In genomic region chr19:16127080-16127479, GRCh38 we compare ENCODE assay signal across 16 cellular contexts. TPM values are rescaled to one million over a fixed set of nuclear protein-coding genes. Genes with fewer than 3 reads are reported as not detected.
A peak's percentile ranks its signal among the peaks of the same experiment; 100 is the strongest.
DNase-seq lines count a peak whose midpoint lies in the region; ATAC-seq, FAIRE-seq and TF ChIP-seq lines count a peak whose summit lies in the region.
"Had no signal": no experiment of that assay in that cellular context is flagged by ENCODE, and none has a peak within 500 bp of the region (broad histone marks: within the 10 kb centered on the region; RNA-seq: fewer than 3 reads in every experiment).

No MANE protein-coding gene starts in this region.

- no peak for DNase-seq in HepG2 (ENCODE audit: low spot score)
- DNase-seq in right lobe of liver: no peak
- no peak for DNase-seq in stimulated activated naive B cell treated with anti-CD40 and anti-IgM and Interleukin-4, amounts not matched to agents 10 μg/mL and 1 μg/mL and 100 μg/mL, for 72 hours
- no peak for DNase-seq in GM19239 (ENCODE audit: insufficient read length, low spot score)
- DNase-seq: CD4-positive, alpha-beta memory T cell; DMS79 treated with DMSO at 0.1 percent for 48 hours; NCI-H1417 treated with DMSO at 0.1 percent for 48 hours; NCI-H2029 treated with DMSO at 0.1 percent for 48 hours; NCI-H510A; Right ventricle myocardium superior; SK-N-SH had no signal

- no peaks in the 10 kb centered on the region for H3K79me2 ChIP-seq in HepG2 (ENCODE audit: insufficient read depth, low read length)

- peaks cover 72 to 89% of the 10 kb centered on the region in 2 donors for H3K36me3 Mint-ChIP-seq in stimulated activated naive B cell treated with anti-CD40 and anti-IgM and Interleukin-4, amounts not matched to agents 10 μg/mL and 1 μg/mL and 100 μg/mL, for 72 hours

- H3K4me1 ChIP-seq in HepG2 (ENCODE audit: insufficient read depth, low read length): no peaks in the 10 kb centered on the region
- no peaks in the 10 kb centered on the region for H3K4me1 ChIP-seq in right lobe of liver
- H3K4me1 ChIP-seq: A549 had no signal

- WGBS in HepG2 (ENCODE audit: low lambda C conversion rate): 92% methylated on average over 10 of the region's 11 CpGs
- WGBS in right lobe of liver (ENCODE audit: insufficient coverage, low coverage, low lambda C conversion rate, missing lambda C conversion rate): 83% methylated on average over 8 of the region's 11 CpGs

- H3K9me3 ChIP-seq in HepG2 (ENCODE audit: low read length) (no peaks in the 10 kb centered on the region), right lobe of liver (no peaks in the 10 kb centered on the region)
- H3K9me3 ChIP-seq: A549, SK-N-SH had no signal

- POLR2A ChIA-PET in HepG2 (lab: Yijun Ruan, JAX): interaction anchor here (1.1 kb wide), 1 partner anchor 16 kb away, joined by 3 read pairs; the partner anchor contains the start of gene HSH2D

- no peak for TF ChIP-seq RAD21 in HepG2 (CRISPR knock-in tag; IDR thresholded peaks at IDR 0.05)

- H3K36me3 ChIP-seq in HepG2 (replicated peaks in 1 of 2; ENCODE audit: control insufficient read depth in 1 of 2, insufficient read depth in 2 of 2, low read length in 2 of 2): peaks cover 41 to 80% of the 10 kb centered on the region in 2 experiments; a peak in 4 of 5 replicates
- peaks cover 6 to 73% (median 41%) of the 10 kb centered on the region in 4 donors for H3K36me3 ChIP-seq in right lobe of liver

- H3K4me2 ChIP-seq in HepG2 (ENCODE audit: low read depth, low read length): no peak overlapping the region
- H3K4me2 ChIP-seq: A549, GM23338, SK-N-SH had no signal

- H3K27ac Mint-ChIP-seq in stimulated activated naive B cell treated with anti-CD40 and anti-IgM and Interleukin-4, amounts not matched to agents 10 μg/mL and 1 μg/mL and 100 μg/mL, for 72 hours: peak overlapping the region; percentile 67
- H3K27ac Mint-ChIP-seq: GM23338 had no signal

- no peak for TF ChIP-seq CTCF in HepG2 (CRISPR knock-in tag; IDR thresholded peaks at IDR 0.05)
- TF ChIP-seq CTCF in right lobe of liver (IDR thresholded peaks at IDR 0.05): no peak

- no peak overlapping the region for H2AFZ ChIP-seq in HepG2 (ENCODE audit: low read length)
- H2AFZ ChIP-seq: GM23338 had no signal

- no peaks in the 10 kb centered on the region for H3K27me3 Mint-ChIP-seq in stimulated activated naive B cell treated with anti-CD40 and anti-IgM and Interleukin-4, amounts not matched to agents 10 μg/mL and 1 μg/mL and 100 μg/mL, for 72 hours
- H3K27me3 Mint-ChIP-seq: CD4-positive, alpha-beta memory T cell had no signal

- intact Hi-C loops in HepG2 (cut with micrococcal nuclease; ENCODE audit: unreplicated experiment): no loop called here
- intact Hi-C loops in right lobe of liver (cut with DNase I): no loop called here

- H4K20me1 ChIP-seq in HepG2 (ENCODE audit: insufficient read depth, low read length): no peaks in the 10 kb centered on the region

- BruUV-seq in HepG2 (replicated peaks; lab: Mats Ljungman, UMichigan): no TSS peak

- peaks cover 32 to 58% of the 10 kb centered on the region in 2 donors for H3K4me1 Mint-ChIP-seq in stimulated activated naive B cell treated with anti-CD40 and anti-IgM and Interleukin-4, amounts not matched to agents 10 μg/mL and 1 μg/mL and 100 μg/mL, for 72 hours
- H3K4me1 Mint-ChIP-seq: GM23338 had no signal

- H3K27ac ChIP-seq in HepG2 (ENCODE audit: extremely low read length, insufficient read depth, low read length): no peak overlapping the region
- no peak overlapping the region for H3K27ac ChIP-seq in right lobe of liver
- H3K27ac ChIP-seq: A549 had no signal

- H3K4me3 ChIP-seq in HepG2 (replicated peaks in 1 of 3; ENCODE audit: insufficient read depth in 1 of 3, low read depth in 2 of 3, low read length in 3 of 3): no peak overlapping the region
- H3K4me3 ChIP-seq in right lobe of liver: no peak overlapping the region
- H3K4me3 ChIP-seq: A549, GM23338 had no signal

- no peak overlapping the region for H3K9ac ChIP-seq in HepG2 (ENCODE audit: insufficient read depth, low read depth, low read length)
- H3K9ac ChIP-seq: SK-N-SH had no signal

- ATAC-seq in HepG2: no peak
- no peak for ATAC-seq in right lobe of liver
- no peak for ATAC-seq in stimulated activated naive B cell treated with anti-CD40 and anti-IgM and Interleukin-4, amounts not matched to agents 10 μg/mL and 1 μg/mL and 100 μg/mL, for 72 hours (replicated peaks)
- ATAC-seq: A549, GM23338, Panc1 had no signal

- TF ChIP-seq EP300 in HepG2 (IDR thresholded peaks at IDR 0.05; ENCODE audit: low read depth in 2 of 2, low read length in 2 of 2): no peak
- TF ChIP-seq EP300 in HepG2 (CRISPR knock-in tag; IDR thresholded peaks at IDR 0.05; ENCODE audit: borderline replicate concordance): no peak

- no peak overlapping the region for H3K4me3 Mint-ChIP-seq in stimulated activated naive B cell treated with anti-CD40 and anti-IgM and Interleukin-4, amounts not matched to agents 10 μg/mL and 1 μg/mL and 100 μg/mL, for 72 hours
- H3K4me3 Mint-ChIP-seq: CD4-positive, alpha-beta memory T cell; GM23338 had no signal

- no peak for TF ChIP-seq POLR2A in HepG2 (IDR thresholded peaks at IDR 0.05; ENCODE audit: insufficient read depth in 1 of 2, low read depth in 2 of 2, low read length in 2 of 2)
- TF ChIP-seq POLR2A in right lobe of liver (IDR thresholded peaks at IDR 0.05): no peak

- H3K27me3 ChIP-seq in HepG2 (ENCODE audit: control insufficient read depth in 1 of 2, insufficient read depth in 2 of 2, low read length in 2 of 2) (no peaks in the 10 kb centered on the region), right lobe of liver (no peaks in the 10 kb centered on the region)

- FAIRE-seq in HepG2 (lab: Jason Lieb, UNC): no peak
- no peak for FAIRE-seq in GM19239 (lab: Jason Lieb, UNC)
- FAIRE-seq: A549, D721Med, G401.6 had no signal

- CTCF ChIA-PET in HepG2 (lab: Yijun Ruan, JAX; ENCODE audit: low intra/inter-chr PET ratio, low total read pairs): no interaction called here

- in situ Hi-C loops in HepG2 (cut with HindIII; ENCODE audit: extremely low pct_ligation_motif_present, low pct_unique_long_range_greater_than_20kb): no loop called here

- H3K9me3 Mint-ChIP-seq in stimulated activated naive B cell treated with anti-CD40 and anti-IgM and Interleukin-4, amounts not matched to agents 10 μg/mL and 1 μg/mL and 100 μg/mL, for 72 hours: peaks cover 10 to 11% of the 10 kb centered on the region in 2 donors
- H3K9me3 Mint-ChIP-seq: CD4-positive, alpha-beta memory T cell; GM23338 had no signal

RNA-seq across cellular contexts. Expression of gene RAB8A, which starts 15.4 kb away (rescaled TPM):
- total RNA-seq in HepG2 (2016; rRNA removed; fragmentation: Illumina TruSeq; extraction: Trizol) (44.8 and 45.0 TPM in 2 replicates), right lobe of liver (10 to 100 TPM; 59.5 to 88.4 (median 72.5) TPM)
- total RNA-seq in HepG2 (2016; cell fraction: cytosol; rRNA removed; fragmentation: Illumina TruSeq; extraction: Trizol; ENCODE audit: low read depth): 12.2 and 13.0 TPM in 2 replicates
- 42.2 and 46.8 TPM in 2 replicates for total RNA-seq in HepG2 (2016; cell fraction: insoluble cytoplasmic fraction; rRNA removed; fragmentation: Illumina TruSeq; extraction: Trizol)
- 26.3 and 29.3 TPM in 2 replicates for total RNA-seq in HepG2 (2016; cell fraction: membrane; rRNA removed; fragmentation: Illumina TruSeq; extraction: Trizol)
- 27.3 and 27.8 TPM in 2 replicates for total RNA-seq in HepG2 (2016; cell fraction: nucleus; rRNA removed; fragmentation: Illumina TruSeq; extraction: Trizol)
- 36.7 and 37.0 TPM in 2 replicates for polyA plus RNA-seq in HepG2 (2011; rRNA removed)
- polyA plus RNA-seq in HepG2 (2011; cell fraction: cytosol; rRNA removed): 37.0 and 45.8 TPM in 2 replicates
- polyA plus RNA-seq in HepG2 (2011; cell fraction: nucleus; rRNA removed): 18.8 and 19.5 TPM in 2 replicates
- polyA plus RNA-seq in HepG2 (2012): 25.7 and 50.6 TPM in 2 replicates
- 9.1 and 10.9 TPM in 2 replicates for polyA plus RNA-seq in HepG2 (2016; cell fraction: cytosol; fragmentation: Illumina TruSeq; extraction: Trizol; ENCODE audit: low read depth)
- 58.6 and 65.5 TPM in 2 replicates for polyA plus RNA-seq in HepG2 (2016; cell fraction: insoluble cytoplasmic fraction; fragmentation: Illumina TruSeq; extraction: Trizol; ENCODE audit: low read depth)
- 18.8 and 20.6 TPM in 2 replicates for polyA plus RNA-seq in HepG2 (2016; cell fraction: membrane; fragmentation: Illumina TruSeq; extraction: Trizol; ENCODE audit: low read depth)
- 51.5 and 63.5 TPM in 2 replicates for polyA plus RNA-seq in HepG2 (2016; cell fraction: nucleus; fragmentation: Illumina TruSeq; extraction: Trizol; ENCODE audit: insufficient read depth, low read depth)
- 59.4 and 156 TPM in 2 replicates for polyA minus RNA-seq in HepG2 (2011; rRNA and poly(A)+ RNA removed; ENCODE audit: low replicate concordance)
- 50.6 TPM in 2 replicates for polyA minus RNA-seq in HepG2 (2011; cell fraction: cytosol; rRNA and poly(A)+ RNA removed)
- 60.1 and 69.0 TPM in 2 replicates for polyA minus RNA-seq in HepG2 (2011; cell fraction: nucleus; rRNA and poly(A)+ RNA removed)

RNA-seq across cellular contexts. Expression of gene HSH2D, which starts 16.4 kb away (rescaled TPM):
- 0.53 and 0.69 TPM in 2 replicates for total RNA-seq in HepG2 (2016; rRNA removed; fragmentation: Illumina TruSeq; extraction: Trizol)
- 0.20 and 0.71 TPM in 2 replicates for total RNA-seq in HepG2 (2016; cell fraction: cytosol; rRNA removed; fragmentation: Illumina TruSeq; extraction: Trizol; ENCODE audit: low read depth)
- 0.68 and 0.91 TPM in 2 replicates for total RNA-seq in HepG2 (2016; cell fraction: insoluble cytoplasmic fraction; rRNA removed; fragmentation: Illumina TruSeq; extraction: Trizol)
- 0.45 and 0.53 TPM in 2 replicates for total RNA-seq in HepG2 (2016; cell fraction: membrane; rRNA removed; fragmentation: Illumina TruSeq; extraction: Trizol)
- 0.75 and 1.1 TPM in 2 replicates for total RNA-seq in HepG2 (2016; cell fraction: nucleus; rRNA removed; fragmentation: Illumina TruSeq; extraction: Trizol)
- polyA plus RNA-seq in HepG2 (2011; rRNA removed): 3.2 and 6.3 TPM in 2 replicates
- polyA plus RNA-seq in HepG2 (2011; cell fraction: cytosol; rRNA removed): 2.3 and 3.1 TPM in 2 replicates
- 7.6 and 12.6 TPM in 2 replicates for polyA plus RNA-seq in HepG2 (2011; cell fraction: nucleus; rRNA removed)
- polyA plus RNA-seq in HepG2 (2012): 3.5 and 3.7 TPM in 2 replicates
- polyA plus RNA-seq in HepG2 (2016; cell fraction: cytosol; fragmentation: Illumina TruSeq; extraction: Trizol; ENCODE audit: low read depth): 0.08 and 0.27 TPM in 2 replicates
- polyA plus RNA-seq in HepG2 (2016; cell fraction: insoluble cytoplasmic fraction; fragmentation: Illumina TruSeq; extraction: Trizol; ENCODE audit: low read depth): 0.67 and 0.85 TPM in 2 replicates
- polyA plus RNA-seq in HepG2 (2016; cell fraction: membrane; fragmentation: Illumina TruSeq; extraction: Trizol; ENCODE audit: low read depth): 0.26 and 0.30 TPM in 2 replicates
- polyA plus RNA-seq in HepG2 (2016; cell fraction: nucleus; fragmentation: Illumina TruSeq; extraction: Trizol; ENCODE audit: insufficient read depth, low read depth): 1.6 and 2.8 TPM in 2 replicates
- polyA minus RNA-seq in HepG2 (2011; rRNA and poly(A)+ RNA removed; ENCODE audit: low replicate concordance): 1.1 and 1.3 TPM in 2 replicates
- 0.70 and 1.5 TPM in 2 replicates for polyA minus RNA-seq in HepG2 (2011; cell fraction: cytosol; rRNA and poly(A)+ RNA removed)
- polyA minus RNA-seq in HepG2 (2011; cell fraction: nucleus; rRNA and poly(A)+ RNA removed): 2.4 and 4.8 TPM in 2 replicates
- total RNA-seq in right lobe of liver: 1 to 10 TPM in 1 of 6 experiments, under 1 TPM in 5; 0.26 to 1.7 (median 0.48) TPM
- polyA plus RNA-seq: SK-N-SH had no signal

RNA-seq across cellular contexts. Expression of gene CIB3, which starts 46.2 kb away (rescaled TPM):
- total RNA-seq in HepG2 (2016; rRNA removed; fragmentation: Illumina TruSeq; extraction: Trizol) (not detected in 2 replicates), right lobe of liver (not detected)
- not detected in 2 replicates for total RNA-seq in HepG2 (2016; cell fraction: cytosol; rRNA removed; fragmentation: Illumina TruSeq; extraction: Trizol; ENCODE audit: low read depth)
- not detected in 2 replicates for total RNA-seq in HepG2 (2016; cell fraction: insoluble cytoplasmic fraction; rRNA removed; fragmentation: Illumina TruSeq; extraction: Trizol)
- not detected in 2 replicates for total RNA-seq in HepG2 (2016; cell fraction: membrane; rRNA removed; fragmentation: Illumina TruSeq; extraction: Trizol)
- not detected in 2 replicates for total RNA-seq in HepG2 (2016; cell fraction: nucleus; rRNA removed; fragmentation: Illumina TruSeq; extraction: Trizol)
- not detected in 2 replicates for polyA plus RNA-seq in HepG2 (2011; rRNA removed)
- not detected in 2 replicates for polyA plus RNA-seq in HepG2 (2011; cell fraction: cytosol; rRNA removed)
- polyA plus RNA-seq in HepG2 (2011; cell fraction: nucleus; rRNA removed): not detected in 2 replicates
- not detected in 2 replicates for polyA plus RNA-seq in HepG2 (2012)
- polyA plus RNA-seq in HepG2 (2016; cell fraction: cytosol; fragmentation: Illumina TruSeq; extraction: Trizol; ENCODE audit: low read depth): not detected in 2 replicates
- not detected in 2 replicates for polyA plus RNA-seq in HepG2 (2016; cell fraction: insoluble cytoplasmic fraction; fragmentation: Illumina TruSeq; extraction: Trizol; ENCODE audit: low read depth)
- polyA plus RNA-seq in HepG2 (2016; cell fraction: membrane; fragmentation: Illumina TruSeq; extraction: Trizol; ENCODE audit: low read depth): not detected in 2 replicates
- not detected in 2 replicates for polyA plus RNA-seq in HepG2 (2016; cell fraction: nucleus; fragmentation: Illumina TruSeq; extraction: Trizol; ENCODE audit: insufficient read depth, low read depth)
- not detected in 2 replicates for polyA minus RNA-seq in HepG2 (2011; rRNA and poly(A)+ RNA removed; ENCODE audit: low replicate concordance)
- not detected in 2 replicates for polyA minus RNA-seq in HepG2 (2011; cell fraction: cytosol; rRNA and poly(A)+ RNA removed)
- polyA minus RNA-seq in HepG2 (2011; cell fraction: nucleus; rRNA and poly(A)+ RNA removed): not detected in 2 replicates
- total RNA-seq: CD4-positive, alpha-beta memory T cell; GM23338; Right ventricle myocardium superior had no signal
- polyA plus RNA-seq: A549; CD4-positive, alpha-beta memory T cell; GM23338; SK-N-SH had no signal

RNA-seq across cellular contexts. Expression of gene TPM4, which starts 50.8 kb away (rescaled TPM):
- total RNA-seq in HepG2 (2016; rRNA removed; fragmentation: Illumina TruSeq; extraction: Trizol) (180 and 226 TPM in 2 replicates), right lobe of liver (10 to 100 TPM; 13.7 to 90.2 (median 45.6) TPM)
- total RNA-seq in HepG2 (2016; cell fraction: cytosol; rRNA removed; fragmentation: Illumina TruSeq; extraction: Trizol; ENCODE audit: low read depth): 81.5 and 84.8 TPM in 2 replicates
- total RNA-seq in HepG2 (2016; cell fraction: insoluble cytoplasmic fraction; rRNA removed; fragmentation: Illumina TruSeq; extraction: Trizol): 186 and 214 TPM in 2 replicates
- 194 and 200 TPM in 2 replicates for total RNA-seq in HepG2 (2016; cell fraction: membrane; rRNA removed; fragmentation: Illumina TruSeq; extraction: Trizol)
- 74.9 and 75.0 TPM in 2 replicates for total RNA-seq in HepG2 (2016; cell fraction: nucleus; rRNA removed; fragmentation: Illumina TruSeq; extraction: Trizol)
- polyA plus RNA-seq in HepG2 (2011; rRNA removed): 142 and 188 TPM in 2 replicates
- 121 and 146 TPM in 2 replicates for polyA plus RNA-seq in HepG2 (2011; cell fraction: cytosol; rRNA removed)
- polyA plus RNA-seq in HepG2 (2011; cell fraction: nucleus; rRNA removed): 57.4 and 58.9 TPM in 2 replicates
- 139 and 145 TPM in 2 replicates for polyA plus RNA-seq in HepG2 (2012)
- 109 and 119 TPM in 2 replicates for polyA plus RNA-seq in HepG2 (2016; cell fraction: cytosol; fragmentation: Illumina TruSeq; extraction: Trizol; ENCODE audit: low read depth)
- 311 and 323 TPM in 2 replicates for polyA plus RNA-seq in HepG2 (2016; cell fraction: insoluble cytoplasmic fraction; fragmentation: Illumina TruSeq; extraction: Trizol; ENCODE audit: low read depth)
- polyA plus RNA-seq in HepG2 (2016; cell fraction: membrane; fragmentation: Illumina TruSeq; extraction: Trizol; ENCODE audit: low read depth): 206 and 209 TPM in 2 replicates
- polyA plus RNA-seq in HepG2 (2016; cell fraction: nucleus; fragmentation: Illumina TruSeq; extraction: Trizol; ENCODE audit: insufficient read depth, low read depth): 143 and 149 TPM in 2 replicates
- polyA minus RNA-seq in HepG2 (2011; rRNA and poly(A)+ RNA removed; ENCODE audit: low replicate concordance): 72.8 and 124 TPM in 2 replicates
- 91.4 and 93.5 TPM in 2 replicates for polyA minus RNA-seq in HepG2 (2011; cell fraction: cytosol; rRNA and poly(A)+ RNA removed)
- 76.0 and 77.5 TPM in 2 replicates for polyA minus RNA-seq in HepG2 (2011; cell fraction: nucleus; rRNA and poly(A)+ RNA removed)

RNA-seq across cellular contexts. Expression of gene FAM32A, which starts 58.1 kb away (rescaled TPM):
- total RNA-seq in HepG2 (2016; rRNA removed; fragmentation: Illumina TruSeq; extraction: Trizol): 86.2 and 107 TPM in 2 replicates
- total RNA-seq in HepG2 (2016; cell fraction: cytosol; rRNA removed; fragmentation: Illumina TruSeq; extraction: Trizol; ENCODE audit: low read depth): 16.1 and 18.7 TPM in 2 replicates
- 88.4 and 109 TPM in 2 replicates for total RNA-seq in HepG2 (2016; cell fraction: insoluble cytoplasmic fraction; rRNA removed; fragmentation: Illumina TruSeq; extraction: Trizol)
- 47.2 and 50.8 TPM in 2 replicates for total RNA-seq in HepG2 (2016; cell fraction: membrane; rRNA removed; fragmentation: Illumina TruSeq; extraction: Trizol)
- 31.5 and 32.7 TPM in 2 replicates for total RNA-seq in HepG2 (2016; cell fraction: nucleus; rRNA removed; fragmentation: Illumina TruSeq; extraction: Trizol)
- polyA plus RNA-seq in HepG2 (2011; rRNA removed): 83.5 and 85.8 TPM in 2 replicates
- polyA plus RNA-seq in HepG2 (2011; cell fraction: cytosol; rRNA removed): 84.4 and 94.8 TPM in 2 replicates
- 43.4 and 53.9 TPM in 2 replicates for polyA plus RNA-seq in HepG2 (2011; cell fraction: nucleus; rRNA removed)
- 47.0 and 48.3 TPM in 2 replicates for polyA plus RNA-seq in HepG2 (2012)
- 15.1 and 15.9 TPM in 2 replicates for polyA plus RNA-seq in HepG2 (2016; cell fraction: cytosol; fragmentation: Illumina TruSeq; extraction: Trizol; ENCODE audit: low read depth)
- polyA plus RNA-seq in HepG2 (2016; cell fraction: insoluble cytoplasmic fraction; fragmentation: Illumina TruSeq; extraction: Trizol; ENCODE audit: low read depth): 111 and 120 TPM in 2 replicates
- 34.1 and 36.4 TPM in 2 replicates for polyA plus RNA-seq in HepG2 (2016; cell fraction: membrane; fragmentation: Illumina TruSeq; extraction: Trizol; ENCODE audit: low read depth)
- 59.1 and 59.3 TPM in 2 replicates for polyA plus RNA-seq in HepG2 (2016; cell fraction: nucleus; fragmentation: Illumina TruSeq; extraction: Trizol; ENCODE audit: insufficient read depth, low read depth)
- polyA minus RNA-seq in HepG2 (2011; rRNA and poly(A)+ RNA removed; ENCODE audit: low replicate concordance): 30.0 and 76.8 TPM in 2 replicates
- polyA minus RNA-seq in HepG2 (2011; cell fraction: cytosol; rRNA and poly(A)+ RNA removed): 16.9 and 20.0 TPM in 2 replicates
- polyA minus RNA-seq in HepG2 (2011; cell fraction: nucleus; rRNA and poly(A)+ RNA removed): 9.8 and 10.2 TPM in 2 replicates
- 10 to 100 TPM; 32.1 to 65.8 (median 37.5) TPM for total RNA-seq in right lobe of liver
